ENCODE assay signal across 8 cellular contexts in genomic region chr15:58331903-58332675, GRCh38.
DNase-seq lines count a peak whose midpoint lies in the region; ATAC-seq and TF ChIP-seq lines count a peak whose summit lies in the region.

No MANE protein-coding gene starts in this region.

- intact Hi-C loops in A673 (cut with micrococcal nuclease; ENCODE audit: unreplicated experiment) (loop anchor here (5.0 kb wide), 1 partner anchor 140 kb away; no protein-coding TSS in a partner anchor), dorsolateral prefrontal cortex (cut with DNase I) (loop anchor here (5.0 kb wide), 4 partner anchors 60 to 440 kb away; partner anchors contain the start of gene MINDY2 (in 1 of the 2)), lower lobe of right lung (cut with DNase I) (no loop called here)

- TF ChIP-seq POLR2A in GM18951 (IDR thresholded peaks at IDR 0.05; ENCODE audit: extremely low read depth, insufficient read depth, insufficient read length) = peak; percentile 20

- H3K36me3 ChIP-seq in A673 (ENCODE audit: insufficient read depth, low read length, poor library complexity, severe bottlenecking) (no peaks in the 10 kb centered on the region), lower lobe of right lung (no peaks in the 10 kb centered on the region)

- CTCF ChIA-PET in A673 (lab: Charles Lee) = no interaction called here
- CTCF ChIA-PET in activated CD4-positive, alpha-beta memory T cell treated with anti-CD3 and anti-CD28 coated beads, Interleukin-2, amount 10 ng/mL, durations not matched to agents 7 days and 5 days (lab: Charles Lee) = interaction anchor here (0.5 to 1.4 kb wide), 6 partner anchors 83 to 439 kb away, joined by 3 to 4 read pairs (median 3); partner anchors contain the start of gene MINDY2

- peak overlapping the region; percentile 20 for H3K4me3 Mint-ChIP-seq in activated CD4-positive, alpha-beta memory T cell treated with anti-CD3 and anti-CD28 coated beads, Interleukin-2, amount 10 ng/mL, durations not matched to agents 7 days and 5 days

- in situ Hi-C loops in GM18951 (cut with MboI; ENCODE audit: low sequenced_read_pairs, unreplicated experiment) = no loop called here

- H3K27ac ChIP-seq in A673 (ENCODE audit: low read depth, low read length, poor library complexity, severe bottlenecking) (peak overlapping the region; percentile 90), dorsolateral prefrontal cortex (peak overlapping the region; percentile 63 to 96 (median 90)), lower lobe of right lung (peak overlapping the region; percentile 82)

- POLR2A ChIA-PET in A673 (lab: Charles Lee; ENCODE audit: low non-redundant PET) = interaction anchor here (0.6 kb wide), 2 partner anchors 29 to 412 kb away, joined by 3 to 8 read pairs; no protein-coding TSS in a partner anchor
- POLR2A ChIA-PET in activated CD4-positive, alpha-beta memory T cell treated with anti-CD3 and anti-CD28 coated beads, Interleukin-2, amount 10 ng/mL, durations not matched to agents 7 days and 5 days (lab: Charles Lee) = interaction anchor here (0.6 to 2.1 kb wide), 8 partner anchors 8 to 439 kb away, joined by 3 to 7 read pairs (median 4); partner anchors contain the start of genes ADAM10 and MINDY2

- H3K27me3 ChIP-seq in A673 (replicated peaks; ENCODE audit: insufficient read depth, low read depth, low read length, poor library complexity) (no peaks in the 10 kb centered on the region), dorsolateral prefrontal cortex (no peaks in the 10 kb centered on the region), lower lobe of right lung (ENCODE audit: low read depth) (no peaks in the 10 kb centered on the region)

- no peak for TF ChIP-seq CTCF in A673 (conservative IDR thresholded peaks at IDR 0.05; ENCODE audit: low read depth, low read length)
- TF ChIP-seq CTCF in dorsolateral prefrontal cortex (IDR thresholded peaks at IDR 0.05 in 54 of 56, conservative IDR thresholded peaks at IDR 0.05 in 2 of 56; ENCODE audit: low read depth in 1 of 56, partially characterized antibody in 56 of 56) = peak in 5 of 56 donors; percentile 11 to 29 (median 18)
- no peak for TF ChIP-seq CTCF in lower lobe of right lung (IDR thresholded peaks at IDR 0.05)

- H3K9me3 ChIP-seq in A673 (ENCODE audit: low read depth, low read length, poor library complexity, severe bottlenecking) (peaks cover 8% of the 10 kb centered on the region), lower lobe of right lung (no peaks in the 10 kb centered on the region)

- H3K9me3 Mint-ChIP-seq in activated CD4-positive, alpha-beta memory T cell treated with anti-CD3 and anti-CD28 coated beads, Interleukin-2, amount 10 ng/mL, durations not matched to agents 7 days and 5 days = peaks cover 6% of the 10 kb centered on the region

- peak overlapping the region; percentile 89 for H3K27ac Mint-ChIP-seq in activated CD4-positive, alpha-beta memory T cell treated with anti-CD3 and anti-CD28 coated beads, Interleukin-2, amount 10 ng/mL, durations not matched to agents 7 days and 5 days

- H3K4me3 ChIP-seq in A673 (ENCODE audit: low read depth, low read length, poor library complexity, severe bottlenecking) (peak overlapping the region; percentile 8), dorsolateral prefrontal cortex (peak overlapping the region in 35 of 59 donors; percentile 0 to 42 (median 18)), lower lobe of right lung (no peak overlapping the region)

- H3K4me1 ChIP-seq in A673 (ENCODE audit: insufficient read depth, low read length, poor library complexity, severe bottlenecking) (peaks cover 31% of the 10 kb centered on the region), lower lobe of right lung (peaks cover 35% of the 10 kb centered on the region)

- ATAC-seq in HG03442 (IDR thresholded peaks at IDR 0.05; ENCODE audit: unreplicated experiment) (peak; percentile 79), lower lobe of right lung (peak; percentile 95 to 96)

- DNase-seq in A673 (ENCODE audit: low spot score) (peak; percentile 98), NCI-H774 (lab: John Stamatoyannopoulos, UW) (peak; percentile 77), dorsolateral prefrontal cortex (peak; percentile 48 to 95 (median 88)), lower lobe of right lung (peak; percentile 90)
- DNase-seq in activated CD4-positive, alpha-beta memory T cell treated with anti-CD3 and anti-CD28 coated beads, Interleukin-2, amount 10 ng/mL, durations not matched to agents 7 days and 5 days = peak; percentile 91
- DNase-seq in stimulated activated CD4-positive, alpha-beta T cell treated with anti-CD3 and anti-CD28 coated beads, TNF-alpha, amount 100 ng/mL, for 1 hour (ENCODE audit: low read depth in 3 of 3, low spot score in 1 of 3) = peak; percentile 54 to 70 (median 65)

- no peaks in the 10 kb centered on the region for H3K36me3 Mint-ChIP-seq in activated CD4-positive, alpha-beta memory T cell treated with anti-CD3 and anti-CD28 coated beads, Interleukin-2, amount 10 ng/mL, durations not matched to agents 7 days and 5 days (ENCODE audit: low read depth)

- peaks cover under 1% of the 10 kb centered on the region for H3K27me3 Mint-ChIP-seq in activated CD4-positive, alpha-beta memory T cell treated with anti-CD3 and anti-CD28 coated beads, Interleukin-2, amount 10 ng/mL, durations not matched to agents 7 days and 5 days

- peaks cover 40% of the 10 kb centered on the region for H3K4me1 Mint-ChIP-seq in activated CD4-positive, alpha-beta memory T cell treated with anti-CD3 and anti-CD28 coated beads, Interleukin-2, amount 10 ng/mL, durations not matched to agents 7 days and 5 days

- no TSS peak for BruUV-seq in A673 (replicated peaks; lab: Mats Ljungman, UMichigan)
